ENCODE assay signal across 15 cellular contexts in the genomic region with DNA sequence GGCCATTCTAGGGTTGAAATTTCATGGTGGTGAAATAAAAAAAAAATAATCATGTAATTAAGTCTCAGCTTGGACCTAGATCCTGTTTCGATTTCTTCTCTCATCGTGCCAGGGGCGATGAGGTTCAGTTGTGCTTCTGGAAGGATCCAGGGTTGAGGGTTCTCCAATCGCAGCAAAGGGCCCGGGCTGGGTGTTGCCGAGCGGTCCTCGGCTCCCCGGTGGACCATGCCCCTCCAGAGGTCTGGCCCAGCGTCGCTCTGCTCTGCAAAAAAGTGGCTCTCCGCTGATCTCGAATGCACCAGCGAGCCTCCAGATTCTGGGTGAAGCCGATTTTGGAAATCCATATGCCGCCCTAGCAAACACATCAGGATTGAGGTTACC. TPM values are rescaled to one million over a fixed set of nuclear protein-coding genes. Genes with fewer than 3 reads are reported as not detected.
DNase-seq lines count a peak whose midpoint lies in the region; ATAC-seq and TF ChIP-seq lines count a peak whose summit lies in the region.
"Had no signal": no experiment of that assay in that cellular context is flagged by ENCODE, and none has a peak within 500 bp of the region (broad histone marks: within the 10 kb centered on the region; RNA-seq: fewer than 3 reads in every experiment).

No MANE protein-coding gene starts in this region.

- in situ Hi-C loops in HAP-1 (cut with MboI; ENCODE audit: low sequenced_read_pairs): no loop called here

- H3K27ac ChIP-seq in BLaER1 treated with 17β-estradiol and CSF1 and Interleukin-3, amounts not matched to agents 10 nM and 100 nM: no peak overlapping the region
- H3K27ac ChIP-seq: psoas muscle had no signal

- peaks cover 6 to 20% (median 17%) of the 10 kb centered on the region in 11 experiments; a peak in 15 of 22 replicates for H3K27me3 ChIP-seq in BLaER1 treated with 17β-estradiol and CSF1 and Interleukin-3, amounts not matched to agents 10 nM and 100 nM
- H3K27me3 ChIP-seq in HAP-1 (ENCODE audit: low read depth): no peaks in the 10 kb centered on the region

- no peaks in the 10 kb centered on the region for H3K36me3 Mint-ChIP-seq in neural crest cell (ENCODE audit: low read depth)

- DNase-seq in HAP-1 (ENCODE audit: low spot score in 2 of 2) (peak; percentile 13 to 67), fibroblast of peridontal ligament (ENCODE audit: extremely low read depth) (peak; percentile 22), neural crest cell (ENCODE audit: low read depth, low spot score) (no peak), T-helper 2 cell (no peak), NCI-H1048 (lab: John Stamatoyannopoulos, UW) (no peak)
- DNase-seq: activated gamma-delta T cell; HCEC 1CT; NCI-H146; psoas muscle; stimulated activated CD4-positive, alpha-beta T cell treated with anti-CD3 and anti-CD28 coated beads, Interleukin-4, amount 100 ng/mL, for 4 hours; SW 1271 had no signal

- no peak overlapping the region for H3K27ac Mint-ChIP-seq in neural crest cell (ENCODE audit: unreplicated experiment)

- no peak overlapping the region for H3K9ac ChIP-seq in BLaER1 treated with 17β-estradiol and CSF1 and Interleukin-3, amounts not matched to agents 10 nM and 100 nM

- H3K4me1 Mint-ChIP-seq in neural crest cell: peaks cover 25% of the 10 kb centered on the region

- no peaks in the 10 kb centered on the region for H3K36me3 ChIP-seq in BLaER1 treated with 17β-estradiol and CSF1 and Interleukin-3, amounts not matched to agents 10 nM and 100 nM
- no peaks in the 10 kb centered on the region for H3K36me3 ChIP-seq in HAP-1 (replicated peaks)

- H3K4me3 Mint-ChIP-seq in neural crest cell: peak overlapping the region; percentile 66

- H4K20me1 ChIP-seq in BLaER1 treated with 17β-estradiol and CSF1 and Interleukin-3, amounts not matched to agents 10 nM and 100 nM: peaks cover 0 to 5% (median 0%) of the 10 kb centered on the region in 11 experiments; a peak in 1 of 22 replicates

- no peak overlapping the region for H3K4me3 ChIP-seq in BLaER1 treated with 17β-estradiol and CSF1 and Interleukin-3, amounts not matched to agents 10 nM and 100 nM
- peak overlapping the region; percentile 0; the same call in 1 of the 2 replicates for H3K4me3 ChIP-seq in HAP-1
- H3K4me3 ChIP-seq: psoas muscle had no signal

- no peaks in the 10 kb centered on the region for H3K9me3 ChIP-seq in BLaER1 treated with 17β-estradiol and CSF1 and Interleukin-3, amounts not matched to agents 10 nM and 100 nM (replicated peaks in 1 of 11)
- H3K9me3 ChIP-seq in HAP-1: no peaks in the 10 kb centered on the region
- H3K9me3 ChIP-seq: psoas muscle had no signal

- TF ChIP-seq CTCF in neural crest cell (conservative IDR thresholded peaks at IDR 0.05): no peak

- peak overlapping the region in 6 of 11 experiments; percentile 57 to 85 (median 74); a peak in 10 of 22 replicates for H3K4me2 ChIP-seq in BLaER1 treated with 17β-estradiol and CSF1 and Interleukin-3, amounts not matched to agents 10 nM and 100 nM

- peaks cover 50% of the 10 kb centered on the region for H3K27me3 Mint-ChIP-seq in neural crest cell (ENCODE audit: low read depth)

- no peaks in the 10 kb centered on the region for H3K9me3 Mint-ChIP-seq in neural crest cell

- peaks cover 17 to 50% (median 30%) of the 10 kb centered on the region in 10 experiments for H3K4me1 ChIP-seq in BLaER1 treated with 17β-estradiol and CSF1 and Interleukin-3, amounts not matched to agents 10 nM and 100 nM
- peaks cover 28% of the 10 kb centered on the region for H3K4me1 ChIP-seq in HAP-1
- H3K4me1 ChIP-seq: psoas muscle had no signal

- ATAC-seq in GM18870 (IDR thresholded peaks at IDR 0.05; ENCODE audit: unreplicated experiment) (no peak), HG03280 (IDR thresholded peaks at IDR 0.05; ENCODE audit: unreplicated experiment) (no peak)
- ATAC-seq: psoas muscle had no signal

RNA-seq across cellular contexts. Expression of gene EN1, which starts 39.0 kb away (rescaled TPM):
- total RNA-seq in neural crest cell: 12.6 and 13.9 TPM in 2 replicates
- total RNA-seq: frontal cortex had no signal

Comparison
In these comparisons a context has a peak if more than half of its experiments do, and no peak if none do; other contexts are left out.
1. DNase-seq: peak in HAP-1 (2 of 2) and fibroblast of peridontal ligament (single experiment); none in neural crest cell (single experiment), T-helper 2 cell (0 of 5) and NCI-H1048 (single experiment).